8 cellular contexts compared by ENCODE assay signal in genomic region chr15:56244237-56244810, GRCh38. TPM values are rescaled to one million over a fixed set of nuclear protein-coding genes. Genes with fewer than 3 reads are reported as not detected.
A peak's percentile ranks its signal among the peaks of the same experiment; 100 is the strongest.
DNase-seq lines count a peak whose midpoint lies in the region; ATAC-seq and TF ChIP-seq lines count a peak whose summit lies in the region.

No MANE protein-coding gene starts in this region.

- H3K9me3 ChIP-seq in ES-I3 (ENCODE audit: control insufficient read depth, insufficient read depth, low read length), result no peaks in the 10 kb centered on the region
- no peaks in the 10 kb centered on the region for H3K9me3 ChIP-seq in Loucy (ENCODE audit: insufficient read depth, low read depth, low read length)
- H3K9me3 ChIP-seq in hepatocyte (ENCODE audit: low read depth), result no peaks in the 10 kb centered on the region

- peak overlapping the region; percentile 84 for H3K27ac ChIP-seq in hepatocyte

- H3K36me3 ChIP-seq in ES-I3 (ENCODE audit: insufficient read depth, low read length) (no peaks in the 10 kb centered on the region), Loucy (ENCODE audit: insufficient read depth, low read length) (no peaks in the 10 kb centered on the region), hepatocyte (replicated peaks; ENCODE audit: insufficient read depth, low read depth) (no peaks in the 10 kb centered on the region)

- no peaks in the 10 kb centered on the region for H3K27me3 ChIP-seq in Loucy (ENCODE audit: insufficient read depth, low read length, poor library complexity, severe bottlenecking)
- no peaks in the 10 kb centered on the region for H3K27me3 ChIP-seq in hepatocyte

- H3K4me2 ChIP-seq in Loucy (ENCODE audit: low read depth, low read length, poor library complexity, severe bottlenecking) (peak overlapping the region; percentile 87), hepatocyte (peak overlapping the region; percentile 90)

- H3K4me3 ChIP-seq in Loucy (ENCODE audit: low read length, poor library complexity, severe bottlenecking) (peak overlapping the region; percentile 99), astrocyte of the cerebellum (ENCODE audit: low read depth, low read length) (peak overlapping the region; percentile 88), hepatocyte (peak overlapping the region; percentile 53)

- peak; percentile 93 for DNase-seq in SK-N-DZ (ENCODE audit: low spot score)
- peak; percentile 32 for DNase-seq in astrocyte of the cerebellum (ENCODE audit: low read depth)
- peak; percentile 60 for DNase-seq in hepatocyte (ENCODE audit: low spot score)
- DNase-seq in posterior vena cava (ENCODE audit: low spot score), result peak; percentile 69
- DNase-seq in NK-92 (lab: John Stamatoyannopoulos, UW; ENCODE audit: unreplicated experiment), result no peak

- H3K4me1 ChIP-seq in ES-I3 (ENCODE audit: insufficient read depth, low read length), result peaks cover 17% of the 10 kb centered on the region
- peaks cover 40% of the 10 kb centered on the region for H3K4me1 ChIP-seq in Loucy (ENCODE audit: insufficient read depth, low read length, poor library complexity, severe bottlenecking)
- peaks cover 23% of the 10 kb centered on the region for H3K4me1 ChIP-seq in hepatocyte (ENCODE audit: insufficient read depth)

- H4K20me1 ChIP-seq in Loucy (ENCODE audit: insufficient read depth, low read length, poor library complexity, severe bottlenecking) (peaks cover 31% of the 10 kb centered on the region), hepatocyte (ENCODE audit: insufficient read depth, poor library complexity, severe bottlenecking) (peaks cover 13% of the 10 kb centered on the region)

- H3K9me2 ChIP-seq in Loucy (replicated peaks; ENCODE audit: low read depth, low read length) (no peaks in the 10 kb centered on the region), hepatocyte (replicated peaks; ENCODE audit: insufficient read depth) (no peaks in the 10 kb centered on the region)

- H2AFZ ChIP-seq in Loucy (ENCODE audit: low read length) (peak overlapping the region; percentile 84; the same call in 1 of the 2 replicates), hepatocyte (peak overlapping the region; percentile 97)

- H3F3A ChIP-seq in Loucy (ENCODE audit: low read depth), result 0 out of 2 replicates have a peak, but pooled peaks cover 4% of the 10 kb centered on the region

- H3K79me2 ChIP-seq in Loucy (ENCODE audit: insufficient read depth, low read length) (peaks cover 47% of the 10 kb centered on the region), hepatocyte (peaks cover 40% of the 10 kb centered on the region)

- TF ChIP-seq CTCF in Loucy (conservative IDR thresholded peaks at IDR 0.05; ENCODE audit: low read length) (no peak), astrocyte of the cerebellum (IDR thresholded peaks at IDR 0.05; ENCODE audit: low read depth, low read length, missing control alignments) (no peak), hepatocyte (IDR thresholded peaks at IDR 0.05; ENCODE audit: poor library complexity) (no peak)

- ATAC-seq in HG02981 (IDR thresholded peaks at IDR 0.05; ENCODE audit: unreplicated experiment), result no peak

- WGBS in hepatocyte (ENCODE audit: low lambda C conversion rate, missing lambda C conversion rate), result 3% methylated on average over 13 of the region's 22 CpGs

- intact Hi-C loops in posterior vena cava (cut with DNase I), result no loop called here

- in situ Hi-C loops in astrocyte of the cerebellum (cut with HindIII; ENCODE audit: low sequenced_read_pairs), result no loop called here

- peak overlapping the region; percentile 82 for H3K9ac ChIP-seq in ES-I3 (ENCODE audit: low read depth, low read length)
- peak overlapping the region; percentile 96 for H3K9ac ChIP-seq in Loucy (ENCODE audit: low read depth, low read length, poor library complexity, severe bottlenecking)

RNA-seq across cellular contexts. Expression of gene RFX7, which starts 0.6 kb away (rescaled TPM):
- polyA plus RNA-seq in SK-N-DZ (2014; cell fraction: cytosol; rRNA removed), result 8.2 and 8.7 TPM in 2 replicates
- polyA plus RNA-seq in SK-N-DZ (2014; cell fraction: nucleus; rRNA removed), result 11.5 and 15.4 TPM in 2 replicates
- total RNA-seq in hepatocyte (8.3 and 10.0 TPM in 2 replicates), posterior vena cava (10 to 100 TPM in 1 of 2 donors, 1 to 10 TPM in 1; 9.9 to 10.1 TPM)
- 4.3 and 5.8 TPM in 2 replicates for polyA plus RNA-seq in hepatocyte
